In the genomic region with DNA sequence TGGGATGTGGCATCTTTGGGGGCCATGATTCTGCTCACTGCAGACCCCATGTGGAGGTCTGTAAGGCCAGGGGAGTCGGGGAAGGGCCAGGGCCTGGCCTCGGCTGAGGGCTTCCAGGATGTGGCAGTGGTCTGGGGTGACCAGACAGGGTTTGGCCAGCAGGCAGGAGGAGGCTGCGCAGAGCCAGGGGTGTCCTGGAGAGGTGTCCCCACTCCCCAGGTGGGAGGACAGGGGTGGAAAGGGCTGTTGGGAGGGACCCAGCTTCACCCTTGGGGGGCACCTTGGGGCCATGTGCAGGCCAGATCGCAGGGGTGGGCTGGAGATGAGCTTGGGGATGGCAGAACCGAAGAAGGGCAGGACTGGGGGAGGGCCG, we compare ENCODE assay signal across 16 cellular contexts. TPM values are rescaled to one million over a fixed set of nuclear protein-coding genes. Genes with fewer than 3 reads are reported as not detected.
A peak's percentile ranks its signal among the peaks of the same experiment; 100 is the strongest.
DNase-seq lines count a peak whose midpoint lies in the region; ATAC-seq and TF ChIP-seq lines count a peak whose summit lies in the region.
"Had no signal": no experiment of that assay in that cellular context is flagged by ENCODE, and none has a peak within 500 bp of the region (broad histone marks: within the 10 kb centered on the region; RNA-seq: fewer than 3 reads in every experiment).

No MANE protein-coding gene starts in this region.

- TF ChIP-seq CTCF in CD4-positive, alpha-beta T cell (IDR thresholded peaks at IDR 0.05): no peak
- TF ChIP-seq CTCF in OCI-LY7 (conservative IDR thresholded peaks at IDR 0.05; ENCODE audit: low read length): no peak
- no peak for TF ChIP-seq CTCF in neural crest cell (conservative IDR thresholded peaks at IDR 0.05)
- TF ChIP-seq CTCF in mesothelial cell of epicardium (IDR thresholded peaks at IDR 0.05; ENCODE audit: unreplicated experiment): no peak

- peaks cover 26% of the 10 kb centered on the region for H3K27me3 ChIP-seq in CD4-positive, alpha-beta T cell (ENCODE audit: control insufficient read depth, insufficient read depth, low read length)

- H3K4me1 Mint-ChIP-seq in activated naive CD8-positive, alpha-beta T cell treated with anti-CD3 and anti-CD28 coated beads, Interleukin-2, amount 10 ng/mL, durations not matched to agents 7 days and 5 days: no peaks in the 10 kb centered on the region
- no peaks in the 10 kb centered on the region for H3K4me1 Mint-ChIP-seq in activated naive CD8-positive, alpha-beta T cell treated with anti-CD3 and anti-CD28 coated beads for 36 hours
- peaks cover 7% of the 10 kb centered on the region for H3K4me1 Mint-ChIP-seq in CD4-positive, alpha-beta T cell (ENCODE audit: low read depth)
- no peaks in the 10 kb centered on the region for H3K4me1 Mint-ChIP-seq in neural crest cell
- peaks cover 7% of the 10 kb centered on the region for H3K4me1 Mint-ChIP-seq in mesothelial cell of epicardium

- no peaks in the 10 kb centered on the region for H3K9me2 ChIP-seq in OCI-LY7 (ENCODE audit: insufficient read depth, low read length)

- H3K36me3 Mint-ChIP-seq in activated naive CD8-positive, alpha-beta T cell treated with anti-CD3 and anti-CD28 coated beads, Interleukin-2, amount 10 ng/mL, durations not matched to agents 7 days and 5 days: no peaks in the 10 kb centered on the region
- H3K36me3 Mint-ChIP-seq in activated naive CD8-positive, alpha-beta T cell treated with anti-CD3 and anti-CD28 coated beads for 36 hours: no peaks in the 10 kb centered on the region
- H3K36me3 Mint-ChIP-seq in CD4-positive, alpha-beta T cell (ENCODE audit: low read depth): no peaks in the 10 kb centered on the region
- H3K36me3 Mint-ChIP-seq in neural crest cell (ENCODE audit: low read depth) (no peaks in the 10 kb centered on the region), mesothelial cell of epicardium (peaks cover 4% of the 10 kb centered on the region)
- H3K36me3 Mint-ChIP-seq: CD8-positive, alpha-beta memory T cell had no signal

- intact Hi-C loops in CD4-positive, alpha-beta T cell (cut with DNase I, micrococcal nuclease): loop anchor here in 1 of 2 experiments (5.0 kb wide), 1 partner anchor 33 kb away; no protein-coding TSS in a partner anchor
- intact Hi-C loops in OCI-LY7 (cut with micrococcal nuclease; ENCODE audit: unreplicated experiment): no loop called here

- CTCF ChIA-PET in CD4-positive, alpha-beta T cell (lab: Charles Lee): no interaction called here
- CTCF ChIA-PET in OCI-LY7 (lab: Charles Lee; ENCODE audit: unreplicated experiment): interaction anchor here (0.6 kb wide), 1 partner anchor 57 kb away, joined by 3 read pairs; no protein-coding TSS in a partner anchor

- H2AFZ ChIP-seq in OCI-LY7 (ENCODE audit: low read length): no peak overlapping the region
- H2AFZ ChIP-seq: GM23248 had no signal

- H3K27ac ChIP-seq in CD4-positive, alpha-beta T cell (ENCODE audit: low read depth, low read length): no peak overlapping the region
- H3K27ac ChIP-seq in OCI-LY7 (ENCODE audit: low read depth, low read length, poor library complexity, severe bottlenecking): peak overlapping the region; percentile 21
- H3K27ac ChIP-seq: GM23248 had no signal

- H3K79me2 ChIP-seq in OCI-LY7 (ENCODE audit: insufficient read depth, low read depth, low read length): no peaks in the 10 kb centered on the region

- H3K9me3 ChIP-seq in CD4-positive, alpha-beta T cell (ENCODE audit: control insufficient read depth, low read length): no peaks in the 10 kb centered on the region
- no peaks in the 10 kb centered on the region for H3K9me3 ChIP-seq in OCI-LY7 (ENCODE audit: low read length)
- H3K9me3 ChIP-seq: Caco-2 had no signal

- no peak overlapping the region for H3K27ac Mint-ChIP-seq in activated naive CD8-positive, alpha-beta T cell treated with anti-CD3 and anti-CD28 coated beads, Interleukin-2, amount 10 ng/mL, durations not matched to agents 7 days and 5 days
- H3K27ac Mint-ChIP-seq in activated naive CD8-positive, alpha-beta T cell treated with anti-CD3 and anti-CD28 coated beads for 36 hours: no peak overlapping the region
- no peak overlapping the region for H3K27ac Mint-ChIP-seq in CD4-positive, alpha-beta T cell
- no peak overlapping the region for H3K27ac Mint-ChIP-seq in neural crest cell (ENCODE audit: unreplicated experiment)
- H3K27ac Mint-ChIP-seq in mesothelial cell of epicardium: no peak overlapping the region
- H3K27ac Mint-ChIP-seq: CD8-positive, alpha-beta memory T cell had no signal

- no TSS peak for BruUV-seq in OCI-LY7 (replicated peaks; lab: Mats Ljungman, UMichigan)

- H4K20me1 ChIP-seq in OCI-LY7 (ENCODE audit: insufficient read depth, low read length): no peaks in the 10 kb centered on the region

- peak; percentile 29 for DNase-seq in activated naive CD8-positive, alpha-beta T cell treated with anti-CD3 and anti-CD28 coated beads, Interleukin-2, amount 10 ng/mL, durations not matched to agents 7 days and 5 days
- DNase-seq in activated naive CD8-positive, alpha-beta T cell treated with anti-CD3 and anti-CD28 coated beads for 36 hours: no peak
- no peak for DNase-seq in CD4-positive, alpha-beta T cell
- DNase-seq in OCI-LY7 (ENCODE audit: low spot score) (no peak), neural crest cell (ENCODE audit: low read depth, low spot score) (no peak), mesothelial cell of epicardium (ENCODE audit: low spot score in 2 of 2, unreplicated experiment in 2 of 2) (no peak), NCI-H748 treated with DMSO at 0.1 percent for 48 hours (lab: John Stamatoyannopoulos, UW) (no peak)
- DNase-seq in activated CD8-positive, alpha-beta memory T cell treated with anti-CD3 and anti-CD28 coated beads for 24 hours: no peak
- DNase-seq: ACHN, Caco-2, DND-41, GF-D8, GM23248 had no signal

- no peak overlapping the region for H3K4me3 ChIP-seq in OCI-LY7 (ENCODE audit: low read depth, low read length, poor library complexity, severe bottlenecking)
- H3K4me3 ChIP-seq: GM23248 had no signal

- H3K4me1 ChIP-seq in OCI-LY7 (ENCODE audit: insufficient read depth, low read length, poor library complexity, severe bottlenecking): peaks cover 14% of the 10 kb centered on the region

- no peaks in the 10 kb centered on the region for H3K9me3 Mint-ChIP-seq in activated naive CD8-positive, alpha-beta T cell treated with anti-CD3 and anti-CD28 coated beads, Interleukin-2, amount 10 ng/mL, durations not matched to agents 7 days and 5 days
- H3K9me3 Mint-ChIP-seq in activated naive CD8-positive, alpha-beta T cell treated with anti-CD3 and anti-CD28 coated beads for 36 hours: no peaks in the 10 kb centered on the region
- no peaks in the 10 kb centered on the region for H3K9me3 Mint-ChIP-seq in CD4-positive, alpha-beta T cell
- H3K9me3 Mint-ChIP-seq in neural crest cell (no peaks in the 10 kb centered on the region), mesothelial cell of epicardium (no peaks in the 10 kb centered on the region)
- H3K9me3 Mint-ChIP-seq: CD8-positive, alpha-beta memory T cell; IgD-negative memory B cell had no signal

- ATAC-seq in activated naive CD8-positive, alpha-beta T cell treated with anti-CD3 and anti-CD28 coated beads, Interleukin-2, amount 10 ng/mL, durations not matched to agents 7 days and 5 days (ENCODE audit: low read depth): no peak
- ATAC-seq in CD4-positive, alpha-beta T cell (ENCODE audit: poor library complexity): no peak
- ATAC-seq: HCT116 had no signal

- peak overlapping the region; percentile 58; the same call in 1 of the 2 replicates for H3K4me2 ChIP-seq in OCI-LY7 (ENCODE audit: low read length)

- POLR2A ChIA-PET in activated naive CD8-positive, alpha-beta T cell treated with anti-CD3 and anti-CD28 coated beads, Interleukin-2, amount 10 ng/mL, durations not matched to agents 7 days and 5 days (lab: Charles Lee): no interaction called here
- POLR2A ChIA-PET in CD4-positive, alpha-beta T cell (lab: Charles Lee): no interaction called here
- POLR2A ChIA-PET in OCI-LY7 (lab: Charles Lee): interaction anchor here (1.3 kb wide), 1 partner anchor 17 kb away, joined by 7 read pairs; no protein-coding TSS in a partner anchor

- H3K4me3 Mint-ChIP-seq in activated naive CD8-positive, alpha-beta T cell treated with anti-CD3 and anti-CD28 coated beads, Interleukin-2, amount 10 ng/mL, durations not matched to agents 7 days and 5 days: no peak overlapping the region
- no peak overlapping the region for H3K4me3 Mint-ChIP-seq in activated naive CD8-positive, alpha-beta T cell treated with anti-CD3 and anti-CD28 coated beads for 36 hours
- H3K4me3 Mint-ChIP-seq in CD4-positive, alpha-beta T cell: peak overlapping the region; percentile 42
- peak overlapping the region; percentile 70 for H3K4me3 Mint-ChIP-seq in neural crest cell
- H3K4me3 Mint-ChIP-seq in mesothelial cell of epicardium: no peak overlapping the region

- no peaks in the 10 kb centered on the region for H3K36me3 ChIP-seq in OCI-LY7 (ENCODE audit: insufficient read depth, low read length)

- H3K27me3 Mint-ChIP-seq in activated naive CD8-positive, alpha-beta T cell treated with anti-CD3 and anti-CD28 coated beads, Interleukin-2, amount 10 ng/mL, durations not matched to agents 7 days and 5 days: peaks cover 24% of the 10 kb centered on the region
- H3K27me3 Mint-ChIP-seq in activated naive CD8-positive, alpha-beta T cell treated with anti-CD3 and anti-CD28 coated beads for 36 hours: peaks cover 25% of the 10 kb centered on the region
- H3K27me3 Mint-ChIP-seq in CD4-positive, alpha-beta T cell: peaks cover 24% of the 10 kb centered on the region
- peaks cover 22% of the 10 kb centered on the region for H3K27me3 Mint-ChIP-seq in neural crest cell (ENCODE audit: low read depth)
- peaks cover 7% of the 10 kb centered on the region for H3K27me3 Mint-ChIP-seq in mesothelial cell of epicardium (ENCODE audit: low read depth)

RNA-seq across cellular contexts. Expression of gene PANX2, which starts 3.4 kb away (rescaled TPM):
- under 1 TPM; 0.11 TPM for total RNA-seq in activated naive CD8-positive, alpha-beta T cell treated with anti-CD3 and anti-CD28 coated beads, Interleukin-2, amount 10 ng/mL, durations not matched to agents 7 days and 5 days
- total RNA-seq in activated naive CD8-positive, alpha-beta T cell treated with anti-CD3 and anti-CD28 coated beads for 36 hours: 1 to 10 TPM in 1 of 2 experiments, under 1 TPM in 1; 0.66 to 1.0 TPM
- under 1 TPM; 0.11 to 0.16 TPM for total RNA-seq in CD4-positive, alpha-beta T cell
- not detected in 2 replicates for total RNA-seq in OCI-LY7 (2014; rRNA removed; shearing (Covaris generic))
- total RNA-seq in OCI-LY7 (2022) (not detected in 2 replicates), neural crest cell (2.5 and 3.0 TPM in 2 replicates), mesothelial cell of epicardium (6.0 to 7.0 TPM (median 6.4 TPM) in 3 replicates)
- total RNA-seq: GM23248 had no signal

RNA-seq across cellular contexts. Expression of gene TRABD, which starts 11.7 kb away (rescaled TPM):
- 100 to 1,000 TPM; 116 to 121 TPM for total RNA-seq in activated naive CD8-positive, alpha-beta T cell treated with anti-CD3 and anti-CD28 coated beads, Interleukin-2, amount 10 ng/mL, durations not matched to agents 7 days and 5 days
- total RNA-seq in activated naive CD8-positive, alpha-beta T cell treated with anti-CD3 and anti-CD28 coated beads for 36 hours: 10 to 100 TPM; 77.8 to 79.4 TPM
- total RNA-seq in CD4-positive, alpha-beta T cell: 100 to 1,000 TPM; 184 to 193 TPM
- total RNA-seq in OCI-LY7 (2014; rRNA removed; shearing (Covaris generic)): 111 and 126 TPM in 2 replicates
- total RNA-seq in OCI-LY7 (2022) (119 and 128 TPM in 2 replicates), neural crest cell (45.7 and 46.9 TPM in 2 replicates), mesothelial cell of epicardium (44.3 to 44.6 TPM (median 44.4 TPM) in 3 replicates)

RNA-seq across cellular contexts. Expression of gene SELENOO, which starts 26.8 kb away (rescaled TPM):
- 10 to 100 TPM; 27.9 to 33.3 TPM for total RNA-seq in activated naive CD8-positive, alpha-beta T cell treated with anti-CD3 and anti-CD28 coated beads, Interleukin-2, amount 10 ng/mL, durations not matched to agents 7 days and 5 days
- total RNA-seq in activated naive CD8-positive, alpha-beta T cell treated with anti-CD3 and anti-CD28 coated beads for 36 hours: 10 to 100 TPM; 20.0 to 20.9 TPM
- total RNA-seq in CD4-positive, alpha-beta T cell: 10 to 100 TPM; 26.0 to 26.1 TPM
- total RNA-seq in OCI-LY7 (2014; rRNA removed; shearing (Covaris generic)): 43.7 and 44.2 TPM in 2 replicates
- total RNA-seq in OCI-LY7 (2022): 34.0 and 40.2 TPM in 2 replicates
- 24.3 and 24.5 TPM in 2 replicates for total RNA-seq in neural crest cell
- total RNA-seq in mesothelial cell of epicardium: 25.5 to 28.3 TPM (median 26.9 TPM) in 3 replicates

Comparison
In these comparisons a context has a peak if more than half of its experiments do, and no peak if none do; other contexts are left out.
1. H3K4me3 Mint-ChIP-seq: peak in CD4-positive, alpha-beta T cell (single experiment) and neural crest cell (single experiment); none in activated naive CD8-positive, alpha-beta T cell treated with anti-CD3 and anti-CD28 coated beads, Interleukin-2, amount 10 ng/mL, durations not matched to agents 7 days and 5 days (single experiment), activated naive CD8-positive, alpha-beta T cell treated with anti-CD3 and anti-CD28 coated beads for 36 hours (single experiment) and mesothelial cell of epicardium (single experiment).